Comparison of ENCODE assay signal across 29 cellular contexts in genomic region chr6:126376682-126377081, GRCh38. TPM values are rescaled to one million over a fixed set of nuclear protein-coding genes. Genes with fewer than 3 reads are reported as not detected.
"Had no signal": no experiment of that assay in that cellular context is flagged by ENCODE, and none has a peak within 500 bp of the region (broad histone marks: within the 10 kb centered on the region; RNA-seq: fewer than 3 reads in every experiment).

No MANE protein-coding gene starts in this region.

- H3K4me1 Mint-ChIP-seq: activated B cell treated with CpG ODN at 0.5 μM for 24 hours; activated CD4-positive, alpha-beta memory T cell treated with anti-CD3 and anti-CD28 coated beads, Interleukin-2, amount 10 ng/mL, durations not matched to agents 7 days and 5 days; activated CD4-positive, alpha-beta T cell treated with anti-CD3 and anti-CD28 coated beads, Interleukin-2, amount 10 ng/mL, durations not matched to agents 24 days and 14 days; activated naive CD4-positive, alpha-beta T cell treated with anti-CD3 and anti-CD28 coated beads, Interleukin-2, amount 10 ng/mL, durations not matched to agents 7 days and 5 days; activated naive CD8-positive, alpha-beta T cell treated with anti-CD3 and anti-CD28 coated beads, Interleukin-2, amount 10 ng/mL, durations not matched to agents 7 days and 5 days; brain had no signal

- H3K27me3 ChIP-seq: ascending aorta, breast epithelium, cardiac muscle cell, colonic mucosa, esophagus squamous epithelium, gastroesophageal sphincter had no signal

- H3K4me3 ChIP-seq: ascending aorta, breast epithelium, cardiac muscle cell, colonic mucosa, esophagus squamous epithelium, gastroesophageal sphincter had no signal

- H3K27ac ChIP-seq: ascending aorta, breast epithelium, cardiac muscle cell, colonic mucosa, epithelial cell of prostate, esophagus squamous epithelium, gastroesophageal sphincter, VCaP had no signal

- H3K4me1 ChIP-seq: breast epithelium, colonic mucosa, esophagus squamous epithelium, gastroesophageal sphincter had no signal

- H3K27ac Mint-ChIP-seq: activated B cell treated with CpG ODN at 0.5 μM for 24 hours; activated CD4-positive, alpha-beta memory T cell treated with anti-CD3 and anti-CD28 coated beads, Interleukin-2, amount 10 ng/mL, durations not matched to agents 7 days and 5 days; activated CD4-positive, alpha-beta T cell treated with anti-CD3 and anti-CD28 coated beads, Interleukin-2, amount 10 ng/mL, durations not matched to agents 24 days and 14 days; activated naive CD4-positive, alpha-beta T cell treated with anti-CD3 and anti-CD28 coated beads, Interleukin-2, amount 10 ng/mL, durations not matched to agents 7 days and 5 days; activated naive CD4-positive, alpha-beta T cell treated with anti-CD3 and anti-CD28 coated beads, Interleukin-2, amount 50 U/mL, for 72 hours; activated naive CD8-positive, alpha-beta T cell treated with anti-CD3 and anti-CD28 coated beads, Interleukin-2, amount 10 ng/mL, durations not matched to agents 7 days and 5 days; activated T-cell treated with anti-CD3 and anti-CD28 coated beads, Interleukin-2, amount 50 U/mL, for 24 hours; activated T-cell treated with anti-CD3 and anti-CD28 coated beads, Interleukin-2, amount 50 U/mL, for 72 hours; brain had no signal

- H3K36me3 ChIP-seq: ascending aorta, breast epithelium, cardiac muscle cell, colonic mucosa, esophagus squamous epithelium, gastroesophageal sphincter had no signal

- H3K9me3 ChIP-seq: ascending aorta, colonic mucosa had no signal

- H3K36me3 Mint-ChIP-seq: activated naive CD4-positive, alpha-beta T cell treated with anti-CD3 and anti-CD28 coated beads, Interleukin-2, amount 10 ng/mL, durations not matched to agents 7 days and 5 days had no signal

- DNase-seq: activated B cell treated with CpG ODN at 0.5 μM for 24 hours; activated CD4-positive, alpha-beta memory T cell treated with anti-CD3 and anti-CD28 coated beads, Interleukin-2, amount 10 ng/mL, durations not matched to agents 7 days and 5 days; activated CD4-positive, alpha-beta T cell treated with anti-CD3 and anti-CD28 coated beads, Interleukin-2, amount 10 ng/mL, durations not matched to agents 24 days and 14 days; activated CD8-positive, alpha-beta memory T cell treated with anti-CD3 and anti-CD28 coated beads, Interleukin-2, amount 50 U/mL, for 48 hours; activated gamma-delta T cell; activated naive CD4-positive, alpha-beta T cell; activated naive CD4-positive, alpha-beta T cell treated with anti-CD3 and anti-CD28 coated beads, Interleukin-2, amount 10 ng/mL, durations not matched to agents 7 days and 5 days; activated naive CD8-positive, alpha-beta T cell treated with anti-CD3 and anti-CD28 coated beads, Interleukin-2, amount 10 ng/mL, durations not matched to agents 7 days and 5 days; activated T-cell treated with anti-CD3 and anti-CD28 coated beads for 4 hours; activated T-cell treated with anti-CD3 and anti-CD28 coated beads, Interleukin-2, amount 50 U/mL, for 24 hours; activated T-cell treated with anti-CD3 and anti-CD28 coated beads, Interleukin-2, amount 50 U/mL, for 72 hours; central memory CD4-positive, alpha-beta T cell; cerebellar nuclear complex; colonic mucosa; effector CD8-positive, alpha-beta T cell; esophagus squamous epithelium; foreskin melanocyte; T-helper 2 cell had no signal

- FAIRE-seq: endometrium, endothelial cell of umbilical vein, TTC549 had no signal

- H3K4me3 Mint-ChIP-seq: activated B cell treated with CpG ODN at 0.5 μM for 24 hours; activated CD4-positive, alpha-beta memory T cell treated with anti-CD3 and anti-CD28 coated beads, Interleukin-2, amount 10 ng/mL, durations not matched to agents 7 days and 5 days; activated CD4-positive, alpha-beta T cell treated with anti-CD3 and anti-CD28 coated beads, Interleukin-2, amount 10 ng/mL, durations not matched to agents 24 days and 14 days; activated naive CD4-positive, alpha-beta T cell treated with anti-CD3 and anti-CD28 coated beads, Interleukin-2, amount 10 ng/mL, durations not matched to agents 7 days and 5 days; activated naive CD8-positive, alpha-beta T cell treated with anti-CD3 and anti-CD28 coated beads, Interleukin-2, amount 10 ng/mL, durations not matched to agents 7 days and 5 days; activated T-cell treated with anti-CD3 and anti-CD28 coated beads, Interleukin-2, amount 50 U/mL, for 24 hours; activated T-cell treated with anti-CD3 and anti-CD28 coated beads, Interleukin-2, amount 50 U/mL, for 72 hours; brain had no signal

- H3K27me3 Mint-ChIP-seq: activated B cell treated with CpG ODN at 0.5 μM for 24 hours; activated CD4-positive, alpha-beta memory T cell treated with anti-CD3 and anti-CD28 coated beads, Interleukin-2, amount 10 ng/mL, durations not matched to agents 7 days and 5 days; activated CD4-positive, alpha-beta T cell treated with anti-CD3 and anti-CD28 coated beads, Interleukin-2, amount 10 ng/mL, durations not matched to agents 24 days and 14 days; activated naive CD4-positive, alpha-beta T cell treated with anti-CD3 and anti-CD28 coated beads, Interleukin-2, amount 10 ng/mL, durations not matched to agents 7 days and 5 days; activated naive CD8-positive, alpha-beta T cell treated with anti-CD3 and anti-CD28 coated beads, Interleukin-2, amount 10 ng/mL, durations not matched to agents 7 days and 5 days; activated T-cell treated with anti-CD3 and anti-CD28 coated beads, Interleukin-2, amount 50 U/mL, for 24 hours; brain had no signal

- H3K9me3 Mint-ChIP-seq: activated B cell treated with CpG ODN at 0.5 μM for 24 hours; activated CD4-positive, alpha-beta memory T cell treated with anti-CD3 and anti-CD28 coated beads, Interleukin-2, amount 10 ng/mL, durations not matched to agents 7 days and 5 days; activated naive CD4-positive, alpha-beta T cell treated with anti-CD3 and anti-CD28 coated beads, Interleukin-2, amount 10 ng/mL, durations not matched to agents 7 days and 5 days had no signal

RNA-seq across cellular contexts. Expression of gene CENPW, which starts 36.8 kb away (rescaled TPM):
- total RNA-seq: ascending aorta had no signal
